ENCODE assay signal across 24 cellular contexts in genomic region chrX:95291561-95291960, GRCh38.
"Had no signal": no experiment of that assay in that cellular context is flagged by ENCODE, and none has a peak within 500 bp of the region (broad histone marks: within the 10 kb centered on the region; RNA-seq: fewer than 3 reads in every experiment).

No MANE protein-coding gene starts in this region.

- H3K4me1 ChIP-seq: colonic mucosa, gastroesophageal sphincter, heart left ventricle, parathyroid adenoma, right lobe of liver, stomach, thyroid gland had no signal

- H2AFZ ChIP-seq: hepatocyte, neural progenitor cell, parathyroid adenoma had no signal

- H3K79me2 ChIP-seq: hepatocyte, parathyroid adenoma had no signal

- H3K27ac ChIP-seq: colonic mucosa, gastroesophageal sphincter, heart left ventricle, hepatocyte, neural progenitor cell, parathyroid adenoma, right lobe of liver, stomach, thyroid gland had no signal

- H3K9me3 ChIP-seq: colonic mucosa, gastroesophageal sphincter, heart left ventricle, right lobe of liver, thyroid gland had no signal

- H3K9ac ChIP-seq: neural progenitor cell, parathyroid adenoma had no signal

- H3K4me3 ChIP-seq: colonic mucosa, gastroesophageal sphincter, heart left ventricle, hepatocyte, neural progenitor cell, right lobe of liver, stomach, thyroid gland had no signal

- H3K4me2 ChIP-seq: hepatocyte, neural progenitor cell had no signal

- H3K27me3 ChIP-seq: colonic mucosa, gastroesophageal sphincter, heart left ventricle, hepatocyte, neural progenitor cell, right lobe of liver, stomach, thyroid gland had no signal

- DNase-seq: colonic mucosa; effector CD8-positive, alpha-beta T cell; endodermal cell; foreskin fibroblast; heart left ventricle; kidney; mesendoderm; midbrain; naive thymus-derived CD4-positive, alpha-beta T cell; right lobe of liver; small intestine; stimulated activated CD4-positive, alpha-beta T cell treated with anti-CD3 and anti-CD28 coated beads, Interleukin-12 subunit alpha, Interleukin-12 subunit beta, amount 100 ng/mL, for 4 hours; stimulated activated CD4-positive, alpha-beta T cell treated with anti-CD3 and anti-CD28 coated beads, Interleukin-1b, Interleukin-23, amount 100 ng/mL, for 48 hours; stimulated activated CD4-positive, alpha-beta T cell treated with anti-CD3 and anti-CD28 coated beads, Interleukin-4, amount 100 ng/mL, for 1 hour; stimulated activated naive CD4-positive, alpha-beta T cell treated with Interleukin-2 at 50 U/mL for 16 hours; stomach; thyroid gland had no signal

- FAIRE-seq: small intestine, urothelium cell line had no signal

- ATAC-seq: gastroesophageal sphincter; heart left ventricle; left lobe of liver; naive thymus-derived CD4-positive, alpha-beta T cell; right lobe of liver; stimulated activated effector memory CD8-positive, alpha-beta T cell treated with anti-CD3 and anti-CD28 coated beads, Interleukin-12 subunit alpha, Interleukin-12 subunit beta, amount 100 ng/mL, for 72 hours had no signal

- H3K36me3 ChIP-seq: colonic mucosa, gastroesophageal sphincter, heart left ventricle, neural progenitor cell, right lobe of liver, stomach, thyroid gland had no signal
